8 cellular contexts compared by ENCODE assay signal in the genomic region with DNA sequence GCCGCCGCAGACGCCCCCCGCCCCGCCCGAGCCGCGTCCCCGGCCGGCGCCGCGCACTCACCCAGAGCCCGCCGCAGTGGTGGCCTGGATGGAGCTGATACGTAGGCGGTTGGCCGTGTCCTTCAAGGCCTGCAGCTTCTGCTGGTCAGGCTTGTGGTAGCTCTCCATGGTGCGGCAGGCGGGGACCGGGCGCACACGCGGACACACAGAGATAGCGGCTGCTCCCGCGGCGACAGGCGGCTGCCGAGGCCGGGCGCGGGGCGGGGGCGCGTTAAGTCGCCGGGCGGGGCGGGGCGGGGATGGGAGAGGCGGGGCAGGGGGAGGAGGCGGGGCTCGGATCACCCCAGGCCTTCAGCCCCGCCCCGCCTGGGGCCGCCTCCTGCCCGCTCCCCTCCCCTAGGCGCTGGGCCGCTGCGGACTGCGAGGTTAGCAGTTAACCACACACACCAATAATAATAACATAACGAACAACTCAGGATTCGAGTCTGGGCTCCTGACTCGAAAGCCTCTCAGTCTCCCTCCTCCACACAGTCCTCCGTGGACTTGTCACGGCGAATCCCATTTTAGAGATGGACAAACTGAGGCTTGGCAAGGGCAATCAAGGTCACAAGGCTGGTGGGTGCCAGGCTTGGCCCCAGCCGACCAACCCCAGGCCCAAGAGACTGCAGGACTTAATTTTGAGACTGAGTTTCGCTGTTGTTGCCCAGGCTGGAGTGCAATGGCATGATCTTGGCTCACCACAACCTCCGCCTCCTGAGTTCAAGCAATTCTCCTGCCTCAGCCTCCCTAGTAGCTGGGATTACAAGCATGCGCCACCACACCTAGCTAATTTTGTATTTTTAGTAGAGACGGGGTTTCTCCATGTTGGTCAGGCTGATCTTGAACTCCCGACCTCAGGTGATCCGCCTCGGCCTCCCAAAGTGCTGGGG. TPM values are rescaled to one million over a fixed set of nuclear protein-coding genes. Genes with fewer than 3 reads are reported as not detected.
DNase-seq lines count a peak whose midpoint lies in the region; ATAC-seq and TF ChIP-seq lines count a peak whose summit lies in the region.

A gene with protein sequence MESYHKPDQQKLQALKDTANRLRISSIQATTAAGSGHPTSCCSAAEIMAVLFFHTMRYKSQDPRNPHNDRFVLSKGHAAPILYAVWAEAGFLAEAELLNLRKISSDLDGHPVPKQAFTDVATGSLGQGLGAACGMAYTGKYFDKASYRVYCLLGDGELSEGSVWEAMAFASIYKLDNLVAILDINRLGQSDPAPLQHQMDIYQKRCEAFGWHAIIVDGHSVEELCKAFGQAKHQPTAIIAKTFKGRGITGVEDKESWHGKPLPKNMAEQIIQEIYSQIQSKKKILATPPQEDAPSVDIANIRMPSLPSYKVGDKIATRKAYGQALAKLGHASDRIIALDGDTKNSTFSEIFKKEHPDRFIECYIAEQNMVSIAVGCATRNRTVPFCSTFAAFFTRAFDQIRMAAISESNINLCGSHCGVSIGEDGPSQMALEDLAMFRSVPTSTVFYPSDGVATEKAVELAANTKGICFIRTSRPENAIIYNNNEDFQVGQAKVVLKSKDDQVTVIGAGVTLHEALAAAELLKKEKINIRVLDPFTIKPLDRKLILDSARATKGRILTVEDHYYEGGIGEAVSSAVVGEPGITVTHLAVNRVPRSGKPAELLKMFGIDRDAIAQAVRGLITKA (minus strand): TSS at position 248 of the 929 bp plus-strand sequence. CDS start 80 bp downstream, at position 168.

- H3K9me3 Mint-ChIP-seq in chondrocyte (ENCODE audit: low read depth), result no peaks in the 10 kb centered on the region

- H3K27me3 Mint-ChIP-seq in chondrocyte (ENCODE audit: low read depth), result no peaks in the 10 kb centered on the region

- H3K27ac Mint-ChIP-seq in chondrocyte (ENCODE audit: unreplicated experiment), result peak within 1 kb of the TSS; percentile 88

- peak; percentile 64 for DNase-seq in A172 (ENCODE audit: low spot score)
- peak; percentile 46 for DNase-seq in NCI-H2227 treated with DMSO at 0.1 percent for 48 hours (lab: John Stamatoyannopoulos, UW)
- DNase-seq in activated CD4-positive, alpha-beta T cell treated with anti-CD3 and anti-CD28 coated beads for 24 hours (ENCODE audit: low read depth in 2 of 2), result peak; percentile 73 to 77
- DNase-seq in chondrocyte (ENCODE audit: low spot score), result no peak
- DNase-seq in kidney tubule cell (ENCODE audit: low spot score), result peak; percentile 87
- peak; percentile 51 to 63 for DNase-seq in stimulated activated CD4-positive, alpha-beta T cell treated with anti-CD3 and anti-CD28 coated beads, Interleukin-1b, Interleukin-23, amount 100 ng/mL, for 1 hour (ENCODE audit: low read depth in 2 of 2)

- H3K4me1 Mint-ChIP-seq in chondrocyte (ENCODE audit: low read depth), result peaks cover 51% of the 10 kb centered on the region

- no peaks in the 10 kb centered on the region for H3K36me3 Mint-ChIP-seq in chondrocyte (ENCODE audit: low read depth)

- ATAC-seq in GM18517 (IDR thresholded peaks at IDR 0.05; ENCODE audit: unreplicated experiment) (peak; percentile 44), HG03045 (IDR thresholded peaks at IDR 0.05; ENCODE audit: unreplicated experiment) (peak; percentile 56)

- peak within 1 kb of the TSS; percentile 89 for H3K4me3 Mint-ChIP-seq in chondrocyte (ENCODE audit: unreplicated experiment)

- no peak for TF ChIP-seq CTCF in chondrocyte (IDR thresholded peaks at IDR 0.05)

RNA-seq across cellular contexts. Expression of the gene that starts here (rescaled TPM):
- 406 and 438 TPM in 2 replicates for total RNA-seq in A172 (2014; rRNA removed; shearing (Covaris generic))
- total RNA-seq in chondrocyte, result 165 to 299 TPM (median 169 TPM) in 3 replicates
